8 cellular contexts compared by ENCODE assay signal in genomic region chr1:212609701-212610574, GRCh38. TPM values are rescaled to one million over a fixed set of nuclear protein-coding genes. Genes with fewer than 3 reads are reported as not detected.
A peak's percentile ranks its signal among the peaks of the same experiment; 100 is the strongest.
DNase-seq lines count a peak whose midpoint lies in the region; ATAC-seq and TF ChIP-seq lines count a peak whose summit lies in the region.

No MANE protein-coding gene starts in this region.

- H3K27me3 Mint-ChIP-seq in brain (peaks cover 61% of the 10 kb centered on the region), mesothelial cell of epicardium (ENCODE audit: low read depth) (peaks cover 40% of the 10 kb centered on the region)

- DNase-seq in Daoy (ENCODE audit: low read depth) (peak; percentile 41), mesothelial cell of epicardium (ENCODE audit: low spot score in 2 of 2, unreplicated experiment in 2 of 2) (no peak), amygdala (lab: John Stamatoyannopoulos, UW) (no peak), posterior vena cava (ENCODE audit: low spot score) (no peak), NCI-H524 treated with DMSO at 0.1 percent for 48 hours (lab: John Stamatoyannopoulos, UW) (no peak)
- no peak for DNase-seq in Jurkat, Clone E6-1 (ENCODE audit: low read depth, low spot score)

- peak overlapping the region; percentile 76 for H3K4me3 ChIP-seq in Jurkat, Clone E6-1 (ENCODE audit: low read length)

- H3K4me1 Mint-ChIP-seq in brain (peaks cover 75% of the 10 kb centered on the region), mesothelial cell of epicardium (peaks cover 78% of the 10 kb centered on the region)

- peaks cover 16% of the 10 kb centered on the region for H3K36me3 Mint-ChIP-seq in brain
- H3K36me3 Mint-ChIP-seq in mesothelial cell of epicardium: no peaks in the 10 kb centered on the region

- intact Hi-C loops in posterior vena cava (cut with DNase I): loop anchor here in 1 of 2 donors (5.0 kb wide), 1 partner anchor 133 kb away; no protein-coding TSS in a partner anchor

- peak overlapping the region; percentile 87 to 95 (median 90) for H3K4me3 Mint-ChIP-seq in brain
- H3K4me3 Mint-ChIP-seq in mesothelial cell of epicardium: peak overlapping the region; percentile 85

- H3K27ac Mint-ChIP-seq in brain: peak overlapping the region; percentile 44 to 79 (median 67)
- peak overlapping the region; percentile 87 for H3K27ac Mint-ChIP-seq in mesothelial cell of epicardium

- TF ChIP-seq CTCF in brain (conservative IDR thresholded peaks at IDR 0.05) (no peak), mesothelial cell of epicardium (IDR thresholded peaks at IDR 0.05; ENCODE audit: unreplicated experiment) (no peak)

- H3K9me3 Mint-ChIP-seq in brain (peaks cover 0 to 6% (median 0%) of the 10 kb centered on the region in 5 experiments), mesothelial cell of epicardium (no peaks in the 10 kb centered on the region)

- no peak for ATAC-seq in HG03521 (IDR thresholded peaks at IDR 0.05; ENCODE audit: unreplicated experiment)

RNA-seq across cellular contexts. Expression of gene ATF3, which starts 1.4 kb away (rescaled TPM):
- total RNA-seq in Daoy (2014; rRNA removed; shearing (Covaris generic)): 17.8 and 37.4 TPM in 2 replicates
- 8.6 TPM for polyA plus RNA-seq in Jurkat, Clone E6-1 (2012; ENCODE audit: insufficient read depth, insufficient read length)
- polyA plus RNA-seq in brain (ENCODE audit: insufficient read depth, low read depth, low replicate concordance): 12.3 TPM
- 134 to 147 TPM (median 146 TPM) in 3 replicates for total RNA-seq in mesothelial cell of epicardium
- total RNA-seq in posterior vena cava: 100 to 1,000 TPM in 1 of 2 donors, 10 to 100 TPM in 1; 43.4 to 193 TPM
